ENCODE assay signal across 8 cellular contexts in genomic region chr7:101743995-101744360, GRCh38.
DNase-seq lines count a peak whose midpoint lies in the region; ATAC-seq and TF ChIP-seq lines count a peak whose summit lies in the region.

No MANE protein-coding gene starts in this region.

- POLR2A ChIA-PET in activated CD8-positive, alpha-beta T cell treated with anti-CD3 and anti-CD28 coated beads, Interleukin-2, amount 10 ng/mL, durations not matched to agents 7 days and 5 days (lab: Charles Lee) = interaction anchor here (0.6 to 2.1 kb wide), 3 partner anchors 60 to 113 kb away, joined by 3 to 7 read pairs (median 3); no protein-coding TSS in a partner anchor

- H3K27me3 Mint-ChIP-seq in activated CD8-positive, alpha-beta T cell treated with anti-CD3 and anti-CD28 coated beads, Interleukin-2, amount 10 ng/mL, durations not matched to agents 7 days and 5 days (ENCODE audit: low read depth) = no peaks in the 10 kb centered on the region

- peak overlapping the region; percentile 56 for H4K8ac ChIP-seq in mesenchymal stem cell (ENCODE audit: low read length)

- H3K9ac ChIP-seq in mesenchymal stem cell (ENCODE audit: low read length) = no peak overlapping the region

- DNase-seq in BE2C (no peak), HAP-1 (ENCODE audit: low spot score in 2 of 2) (peak in 1 of 2 experiments; percentile 65), mesenchymal stem cell (no peak), inferior parietal cortex (ENCODE audit: extremely low spot score) (no peak), NCI-H82 treated with DMSO at 0.1 percent for 48 hours (lab: John Stamatoyannopoulos, UW; ENCODE audit: unreplicated experiment) (no peak), NCI-H2227 (lab: John Stamatoyannopoulos, UW; ENCODE audit: unreplicated experiment) (no peak)
- DNase-seq in activated CD8-positive, alpha-beta T cell treated with anti-CD3 and anti-CD28 coated beads, Interleukin-2, amount 10 ng/mL, durations not matched to agents 7 days and 5 days = no peak

- peak overlapping the region; percentile 78 for H2BK15ac ChIP-seq in mesenchymal stem cell (ENCODE audit: low read depth, poor library complexity, severe bottlenecking)

- no peak overlapping the region for H2BK120ac ChIP-seq in mesenchymal stem cell (ENCODE audit: low read depth, low read length)

- H2BK5ac ChIP-seq in mesenchymal stem cell (ENCODE audit: low read depth, low read length, poor library complexity, severe bottlenecking) = no peak overlapping the region

- H3K9me3 Mint-ChIP-seq in activated CD8-positive, alpha-beta T cell treated with anti-CD3 and anti-CD28 coated beads, Interleukin-2, amount 10 ng/mL, durations not matched to agents 7 days and 5 days (ENCODE audit: insufficient read depth) = no peaks in the 10 kb centered on the region

- H3K4me2 ChIP-seq in mesenchymal stem cell (ENCODE audit: low read length, poor library complexity, severe bottlenecking) = peak overlapping the region; percentile 33

- no peaks in the 10 kb centered on the region for H3K9me3 ChIP-seq in BE2C
- no peaks in the 10 kb centered on the region for H3K9me3 ChIP-seq in HAP-1
- H3K9me3 ChIP-seq in mesenchymal stem cell (ENCODE audit: control insufficient read depth, low read length) = no peaks in the 10 kb centered on the region

- no peak overlapping the region for H2AFZ ChIP-seq in mesenchymal stem cell (ENCODE audit: low read depth, low read length)

- ATAC-seq in activated CD8-positive, alpha-beta T cell treated with anti-CD3 and anti-CD28 coated beads, Interleukin-2, amount 10 ng/mL, durations not matched to agents 7 days and 5 days = no peak
- no peak for ATAC-seq in HG03354 (IDR thresholded peaks at IDR 0.05; ENCODE audit: poor library complexity, severe bottlenecking, unreplicated experiment)

- no peaks in the 10 kb centered on the region for H3K79me1 ChIP-seq in mesenchymal stem cell (replicated peaks; ENCODE audit: low read length, poor library complexity, severe bottlenecking)

- WGBS in mesenchymal stem cell = 34% methylated on average over 11 of the region's 12 CpGs

- H3K4me1 ChIP-seq in BE2C (no peaks in the 10 kb centered on the region), HAP-1 (peaks cover 3% of the 10 kb centered on the region; the same call in 1 of the 2 replicates), mesenchymal stem cell (ENCODE audit: control insufficient read depth, insufficient read depth, low read depth, low read length) (peaks cover 25% of the 10 kb centered on the region)

- H2BK12ac ChIP-seq in mesenchymal stem cell (ENCODE audit: low read length in 2 of 2) = no peak overlapping the region

- no peak overlapping the region for H3K4ac ChIP-seq in mesenchymal stem cell (ENCODE audit: low read depth in 1 of 2, low read length in 2 of 2)

- H3K27ac ChIP-seq in mesenchymal stem cell (ENCODE audit: low read length, poor library complexity, severe bottlenecking) = no peak overlapping the region

- H4K91ac ChIP-seq in mesenchymal stem cell (ENCODE audit: low read length) = no peak overlapping the region

- H3K36me3 Mint-ChIP-seq in activated CD8-positive, alpha-beta T cell treated with anti-CD3 and anti-CD28 coated beads, Interleukin-2, amount 10 ng/mL, durations not matched to agents 7 days and 5 days (ENCODE audit: low read depth) = no peaks in the 10 kb centered on the region

- peak overlapping the region; percentile 62 for H3K4me3 ChIP-seq in BE2C (ENCODE audit: low read depth, low read length)
- H3K4me3 ChIP-seq in HAP-1 = peak overlapping the region; percentile 46
- H3K4me3 ChIP-seq in mesenchymal stem cell (ENCODE audit: insufficient read depth in 1 of 2, low read depth in 1 of 2, low read length in 2 of 2) = no peak overlapping the region

- no peak overlapping the region for H3K18ac ChIP-seq in mesenchymal stem cell (ENCODE audit: low read depth in 1 of 2, low read length in 2 of 2)

- no peak overlapping the region for H3K14ac ChIP-seq in mesenchymal stem cell (ENCODE audit: low read length in 2 of 2)

- H3K27ac Mint-ChIP-seq in activated CD8-positive, alpha-beta T cell treated with anti-CD3 and anti-CD28 coated beads, Interleukin-2, amount 10 ng/mL, durations not matched to agents 7 days and 5 days = no peak overlapping the region

- H3K4me1 Mint-ChIP-seq in activated CD8-positive, alpha-beta T cell treated with anti-CD3 and anti-CD28 coated beads, Interleukin-2, amount 10 ng/mL, durations not matched to agents 7 days and 5 days (ENCODE audit: low read depth) = peaks cover 67% of the 10 kb centered on the region

- peak overlapping the region; percentile 75 for H3K4me3 Mint-ChIP-seq in activated CD8-positive, alpha-beta T cell treated with anti-CD3 and anti-CD28 coated beads, Interleukin-2, amount 10 ng/mL, durations not matched to agents 7 days and 5 days

- H3K27me3 ChIP-seq in BE2C (peaks cover 3% of the 10 kb centered on the region; the same call in 1 of the 2 replicates), HAP-1 (ENCODE audit: low read depth) (no peaks in the 10 kb centered on the region), mesenchymal stem cell (ENCODE audit: control insufficient read depth in 1 of 2, insufficient read depth in 1 of 2, low read length in 2 of 2) (peaks cover 5 to 71% of the 10 kb centered on the region in 2 experiments)

- in situ Hi-C loops in HAP-1 (cut with MboI; ENCODE audit: low sequenced_read_pairs) = loop anchor here (5.0 kb wide), 1 partner anchor 68 kb away; no protein-coding TSS in a partner anchor

- no peak overlapping the region for H2AK5ac ChIP-seq in mesenchymal stem cell (ENCODE audit: low read length, severe bottlenecking)

- CTCF ChIA-PET in activated CD8-positive, alpha-beta T cell treated with anti-CD3 and anti-CD28 coated beads, Interleukin-2, amount 10 ng/mL, durations not matched to agents 7 days and 5 days (lab: Charles Lee) = interaction anchor here (0.7 to 3.7 kb wide), 21 partner anchors 9 to 493 kb away, joined by 3 to 30 read pairs (median 5); no protein-coding TSS in a partner anchor

- H3K23ac ChIP-seq in mesenchymal stem cell (ENCODE audit: low read length in 2 of 2) = no peak overlapping the region

- H3K36me3 ChIP-seq in BE2C (no peaks in the 10 kb centered on the region), HAP-1 (replicated peaks) (no peaks in the 10 kb centered on the region), mesenchymal stem cell (ENCODE audit: control insufficient read depth in 1 of 2, insufficient read depth in 2 of 2, low read depth in 1 of 2, low read length in 2 of 2) (no peaks in the 10 kb centered on the region)

- no peak for TF ChIP-seq CTCF in BE2C (IDR thresholded peaks at IDR 0.05; ENCODE audit: low read depth, low read length)

Comparison
In these comparisons a context has a peak if more than half of its experiments do, and no peak if none do; other contexts are left out.
1. H3K4me3 ChIP-seq: peak in BE2C (single experiment) and HAP-1 (single experiment); none in mesenchymal stem cell (0 of 2).